In genomic region chr9:110650261-110650660, GRCh38 we compare ENCODE assay signal across 14 cellular contexts. TPM values are rescaled to one million over a fixed set of nuclear protein-coding genes. Genes with fewer than 3 reads are reported as not detected.
DNase-seq lines count a peak whose midpoint lies in the region; ATAC-seq and TF ChIP-seq lines count a peak whose summit lies in the region.
"Had no signal": no experiment of that assay in that cellular context is flagged by ENCODE, and none has a peak within 500 bp of the region (broad histone marks: within the 10 kb centered on the region; RNA-seq: fewer than 3 reads in every experiment).

No MANE protein-coding gene starts in this region.

- DNase-seq in HCEC 1CT, result peak; percentile 97
- peak; percentile 45 for DNase-seq in astrocyte of the hippocampus (ENCODE audit: low read depth, low spot score)
- peak; percentile 62 for DNase-seq in kidney tubule cell (ENCODE audit: low spot score)
- DNase-seq in Karpas-422, result no peak
- DNase-seq in omental fat pad (ENCODE audit: low spot score), result no peak
- DNase-seq: activated naive CD8-positive, alpha-beta T cell treated with anti-CD3 and anti-CD28 coated beads, Interleukin-2, amount 10 ng/mL, durations not matched to agents 7 days and 5 days; DMS153; NCI-H146 had no signal

- H3K9ac ChIP-seq in Karpas-422 (ENCODE audit: low read length), result no peak overlapping the region

- no peak overlapping the region for H3K4me3 ChIP-seq in Karpas-422 (ENCODE audit: low read length)

- no peaks in the 10 kb centered on the region for H3K27me3 ChIP-seq in Karpas-422 (ENCODE audit: low read length)

- no peaks in the 10 kb centered on the region for H4K20me1 ChIP-seq in Karpas-422 (ENCODE audit: insufficient read depth, low read depth, low read length)

- no peak for ATAC-seq in HG03139 (IDR thresholded peaks at IDR 0.05; ENCODE audit: unreplicated experiment)
- no peak for ATAC-seq in GM21576 (IDR thresholded peaks at IDR 0.05; ENCODE audit: unreplicated experiment)
- ATAC-seq in omental fat pad (ENCODE audit: low FRiP score), result no peak

- no peak for TF ChIP-seq CTCF in omental fat pad (IDR thresholded peaks at IDR 0.05)

- H2AFZ ChIP-seq in Karpas-422 (ENCODE audit: low read length), result no peak overlapping the region

- H3K36me3 ChIP-seq in Karpas-422 (ENCODE audit: insufficient read depth, low read length), result no peaks in the 10 kb centered on the region

- no peaks in the 10 kb centered on the region for H3K79me2 ChIP-seq in Karpas-422 (ENCODE audit: low read length)

- no peaks in the 10 kb centered on the region for H3K4me1 ChIP-seq in Karpas-422 (ENCODE audit: low read length)

- H3K27ac ChIP-seq in temporal lobe (ENCODE audit: low read depth, low read length) (peak overlapping the region; percentile 93), Karpas-422 (ENCODE audit: low read length) (no peak overlapping the region)

- H3K9me2 ChIP-seq in Karpas-422 (replicated peaks; ENCODE audit: insufficient read depth, low read length), result no peaks in the 10 kb centered on the region

- no peak overlapping the region for H3K4me2 ChIP-seq in Karpas-422 (ENCODE audit: low read depth, low read length, poor library complexity, severe bottlenecking)

- H3K9me3 ChIP-seq in Karpas-422 (ENCODE audit: low read length), result no peaks in the 10 kb centered on the region

RNA-seq across cellular contexts. Expression of gene MUSK, which starts 18.3 kb away (rescaled TPM):
- total RNA-seq in temporal lobe, result 0.25 TPM
- not detected in 2 replicates for total RNA-seq in Karpas-422 (2014; rRNA removed; shearing (Covaris generic); ENCODE audit: low replicate concordance)
- under 1 TPM in 2 of 4 donors, not detected in 2; 0.31 to 0.37 TPM for total RNA-seq in omental fat pad
- total RNA-seq: activated naive CD8-positive, alpha-beta T cell treated with anti-CD3 and anti-CD28 coated beads, Interleukin-2, amount 10 ng/mL, durations not matched to agents 7 days and 5 days; epithelial cell of proximal tubule; HT-29; kidney epithelial cell had no signal

Comparison
In these comparisons a context has a peak if more than half of its experiments do, and no peak if none do; other contexts are left out.
1. DNase-seq: peak in HCEC 1CT (single experiment), astrocyte of the hippocampus (single experiment) and kidney tubule cell (single experiment); none in Karpas-422 (single experiment) and omental fat pad (single experiment).